Comparison of ENCODE assay signal across 20 cellular contexts in the genomic region with DNA sequence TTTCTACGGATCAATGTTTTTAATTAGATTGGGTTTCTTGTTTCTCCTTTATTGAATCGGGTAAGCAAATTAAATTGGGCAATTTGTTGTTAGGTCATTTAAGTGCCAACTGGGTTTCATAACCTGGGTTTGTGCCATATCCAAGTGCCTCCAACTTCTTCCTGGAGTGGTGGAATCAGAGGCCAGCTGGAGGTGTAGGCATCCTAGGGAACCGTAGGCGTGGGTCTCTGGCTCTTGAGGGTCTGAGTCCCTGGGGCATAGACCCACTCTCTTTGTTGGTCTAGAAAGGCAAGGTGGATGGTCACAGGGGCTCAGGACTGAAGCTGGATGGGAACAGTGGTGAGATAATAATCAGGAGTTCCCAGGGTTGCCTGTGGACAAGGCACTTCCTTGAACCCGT. TPM values are rescaled to one million over a fixed set of nuclear protein-coding genes. Genes with fewer than 3 reads are reported as not detected.
DNase-seq lines count a peak whose midpoint lies in the region; ATAC-seq, FAIRE-seq and TF ChIP-seq lines count a peak whose summit lies in the region.
"Had no signal": no experiment of that assay in that cellular context is flagged by ENCODE, and none has a peak within 500 bp of the region (broad histone marks: within the 10 kb centered on the region; RNA-seq: fewer than 3 reads in every experiment).

No MANE protein-coding gene starts in this region.

- H3K27ac Mint-ChIP-seq in chondrocyte (ENCODE audit: unreplicated experiment) = no peak overlapping the region
- H3K27ac Mint-ChIP-seq: CD14-positive monocyte; CD4-positive, alpha-beta memory T cell had no signal

- in situ Hi-C loops in HepG2 (cut with HindIII; ENCODE audit: extremely low pct_ligation_motif_present, low pct_unique_long_range_greater_than_20kb) = no loop called here

- CTCF ChIA-PET in HepG2 (lab: Yijun Ruan, JAX; ENCODE audit: low intra/inter-chr PET ratio, low total read pairs) = interaction anchor here (1.4 to 1.9 kb wide), 2 partner anchors 880 to 883 kb away, joined by 4 to 11 read pairs; no protein-coding TSS in a partner anchor

- 32% methylated on average over 5 of the region's 5 CpGs for WGBS in right lobe of liver (ENCODE audit: insufficient coverage, low coverage, low lambda C conversion rate, missing lambda C conversion rate)
- 0% methylated on average over 3 of the region's 5 CpGs for WGBS in HepG2 (ENCODE audit: low lambda C conversion rate)

- H3K36me3 ChIP-seq in right lobe of liver (no peaks in the 10 kb centered on the region), HepG2 (replicated peaks in 1 of 2; ENCODE audit: control insufficient read depth in 1 of 2, insufficient read depth in 2 of 2, low read length in 2 of 2) (no peaks in the 10 kb centered on the region)
- H3K36me3 ChIP-seq: BLaER1, HAP-1 had no signal

- no peak for TF ChIP-seq CTCF in right lobe of liver (IDR thresholded peaks at IDR 0.05)
- no peak for TF ChIP-seq CTCF in HepG2 (CRISPR knock-in tag; IDR thresholded peaks at IDR 0.05)
- TF ChIP-seq CTCF in chondrocyte (IDR thresholded peaks at IDR 0.05) = no peak

- no peaks in the 10 kb centered on the region for H3K36me3 Mint-ChIP-seq in chondrocyte (ENCODE audit: low read depth)
- H3K36me3 Mint-ChIP-seq: CD14-positive monocyte; CD4-positive, alpha-beta memory T cell had no signal

- peaks cover 0 to 5% (median 0%) of the 10 kb centered on the region in 4 donors for H3K4me1 ChIP-seq in right lobe of liver
- no peaks in the 10 kb centered on the region for H3K4me1 ChIP-seq in HepG2 (ENCODE audit: insufficient read depth, low read length)
- H3K4me1 ChIP-seq: BLaER1, HAP-1 had no signal

- no peak for TF ChIP-seq EP300 in HepG2 (IDR thresholded peaks at IDR 0.05; ENCODE audit: low read depth in 2 of 2, low read length in 2 of 2)
- no peak for TF ChIP-seq EP300 in HepG2 (CRISPR knock-in tag; IDR thresholded peaks at IDR 0.05; ENCODE audit: borderline replicate concordance)

- DNase-seq in DMS79 treated with DMSO at 0.1 percent for 48 hours (lab: John Stamatoyannopoulos, UW) = peak; percentile 4
- DNase-seq in DMS79 (lab: John Stamatoyannopoulos, UW) = no peak
- no peak for DNase-seq in right lobe of liver
- no peak for DNase-seq in HepG2 (ENCODE audit: low spot score)
- DNase-seq in left lobe of liver (ENCODE audit: low spot score) = peak; percentile 42
- DNase-seq in chondrocyte (ENCODE audit: low spot score) = no peak
- no peak for DNase-seq in NCI-H526 treated with DMSO at 0.1 percent for 48 hours (lab: John Stamatoyannopoulos, UW)
- DNase-seq: CD4-positive, alpha-beta memory T cell; DND-41 had no signal

- intact Hi-C loops in right lobe of liver (cut with DNase I) (loop anchor here (10.0 kb wide), 1 partner anchor 882 kb away; a partner anchor contains a TSS), HepG2 (cut with micrococcal nuclease; ENCODE audit: unreplicated experiment) (loop anchor here (1.0 kb wide), 1 partner anchor 883 kb away; no protein-coding TSS in a partner anchor)

- no peaks in the 10 kb centered on the region for H3K9me3 ChIP-seq in right lobe of liver
- H3K9me3 ChIP-seq in HepG2 (ENCODE audit: low read length) = no peaks in the 10 kb centered on the region
- H3K9me3 ChIP-seq: A549, BLaER1, HAP-1 had no signal

- POLR2A ChIA-PET in HepG2 (lab: Yijun Ruan, JAX) = no interaction called here

- no peak overlapping the region for H3K27ac ChIP-seq in right lobe of liver
- H3K27ac ChIP-seq in HepG2 (ENCODE audit: extremely low read length, insufficient read depth, low read length) = no peak overlapping the region
- H3K27ac ChIP-seq: 22Rv1, BLaER1 had no signal

- H3K27me3 ChIP-seq in right lobe of liver = peaks cover 0 to 14% of the 10 kb centered on the region in 2 donors
- no peaks in the 10 kb centered on the region for H3K27me3 ChIP-seq in HepG2 (ENCODE audit: control insufficient read depth in 1 of 2, insufficient read depth in 2 of 2, low read length in 2 of 2)

- no peaks in the 10 kb centered on the region for H3K79me2 ChIP-seq in HepG2 (ENCODE audit: insufficient read depth, low read length)

- TF ChIP-seq RAD21 in HepG2 (CRISPR knock-in tag; IDR thresholded peaks at IDR 0.05) = no peak

- H3K27me3 Mint-ChIP-seq in chondrocyte (ENCODE audit: low read depth) = peaks cover 2% of the 10 kb centered on the region

- no peaks in the 10 kb centered on the region for H4K20me1 ChIP-seq in HepG2 (ENCODE audit: insufficient read depth, low read length)

- no peak overlapping the region for H3K4me2 ChIP-seq in HepG2 (ENCODE audit: low read depth, low read length)
- H3K4me2 ChIP-seq: BLaER1 had no signal

- peak in 3 of 4 donors; percentile 44 to 55 (median 45) for ATAC-seq in right lobe of liver
- no peak for ATAC-seq in HepG2
- ATAC-seq in left lobe of liver = peak; percentile 42
- ATAC-seq in GM21825 (IDR thresholded peaks at IDR 0.05; ENCODE audit: unreplicated experiment) = no peak

- no peaks in the 10 kb centered on the region for H3K4me1 Mint-ChIP-seq in chondrocyte (ENCODE audit: low read depth)
- H3K4me1 Mint-ChIP-seq: CD14-positive monocyte; CD4-positive, alpha-beta memory T cell had no signal

- no peak for FAIRE-seq in HepG2 (lab: Jason Lieb, UNC)
- FAIRE-seq: A549, GM12878 had no signal

- BruUV-seq in HepG2 (replicated peaks; lab: Mats Ljungman, UMichigan) = no TSS peak

- no peak for TF ChIP-seq POLR2A in right lobe of liver (IDR thresholded peaks at IDR 0.05)
- TF ChIP-seq POLR2A in HepG2 (IDR thresholded peaks at IDR 0.05; ENCODE audit: insufficient read depth in 1 of 2, low read depth in 2 of 2, low read length in 2 of 2) = no peak

- H2AFZ ChIP-seq in HepG2 (ENCODE audit: low read length) = no peak overlapping the region

- no peak overlapping the region for H3K4me3 Mint-ChIP-seq in chondrocyte (ENCODE audit: unreplicated experiment)
- H3K4me3 Mint-ChIP-seq: CD14-positive monocyte; CD4-positive, alpha-beta memory T cell had no signal

- no peak overlapping the region for H3K9ac ChIP-seq in HepG2 (ENCODE audit: insufficient read depth, low read depth, low read length)
- H3K9ac ChIP-seq: BLaER1 had no signal

- H3K4me3 ChIP-seq in right lobe of liver (no peak overlapping the region), HepG2 (replicated peaks in 1 of 3; ENCODE audit: insufficient read depth in 1 of 3, low read depth in 2 of 3, low read length in 3 of 3) (no peak overlapping the region)
- H3K4me3 ChIP-seq: A549, BLaER1, GM12878, HAP-1 had no signal

- peaks cover 18% of the 10 kb centered on the region for H3K9me3 Mint-ChIP-seq in chondrocyte (ENCODE audit: low read depth)
- H3K9me3 Mint-ChIP-seq: CD4-positive, alpha-beta memory T cell had no signal

RNA-seq across cellular contexts. Expression of a gene that starts 18.3 kb away (rescaled TPM):
- total RNA-seq in right lobe of liver = not detected
- not detected in 2 replicates for total RNA-seq in HepG2 (2016; rRNA removed; fragmentation: Illumina TruSeq; extraction: Trizol)
- total RNA-seq in HepG2 (2016; cell fraction: cytosol; rRNA removed; fragmentation: Illumina TruSeq; extraction: Trizol; ENCODE audit: low read depth) = not detected in 2 replicates
- total RNA-seq in HepG2 (2016; cell fraction: insoluble cytoplasmic fraction; rRNA removed; fragmentation: Illumina TruSeq; extraction: Trizol) = not detected in 2 replicates
- total RNA-seq in HepG2 (2016; cell fraction: membrane; rRNA removed; fragmentation: Illumina TruSeq; extraction: Trizol) = not detected in 2 replicates
- not detected in 2 replicates for total RNA-seq in HepG2 (2016; cell fraction: nucleus; rRNA removed; fragmentation: Illumina TruSeq; extraction: Trizol)
- not detected in 2 replicates for polyA plus RNA-seq in HepG2 (2011; rRNA removed)
- not detected in 2 replicates for polyA plus RNA-seq in HepG2 (2011; cell fraction: cytosol; rRNA removed)
- not detected in 2 replicates for polyA plus RNA-seq in HepG2 (2011; cell fraction: nucleus; rRNA removed)
- polyA plus RNA-seq in HepG2 (2012) = not detected in 2 replicates
- not detected in 2 replicates for polyA plus RNA-seq in HepG2 (2016; cell fraction: cytosol; fragmentation: Illumina TruSeq; extraction: Trizol; ENCODE audit: low read depth)
- not detected in 2 replicates for polyA plus RNA-seq in HepG2 (2016; cell fraction: insoluble cytoplasmic fraction; fragmentation: Illumina TruSeq; extraction: Trizol; ENCODE audit: low read depth)
- not detected in 2 replicates for polyA plus RNA-seq in HepG2 (2016; cell fraction: membrane; fragmentation: Illumina TruSeq; extraction: Trizol; ENCODE audit: low read depth)
- not detected in 2 replicates for polyA plus RNA-seq in HepG2 (2016; cell fraction: nucleus; fragmentation: Illumina TruSeq; extraction: Trizol; ENCODE audit: insufficient read depth, low read depth)
- polyA minus RNA-seq in HepG2 (2011; rRNA and poly(A)+ RNA removed; ENCODE audit: low replicate concordance) = not detected in 2 replicates
- not detected in 2 replicates for polyA minus RNA-seq in HepG2 (2011; cell fraction: cytosol; rRNA and poly(A)+ RNA removed)
- not detected in 2 replicates for polyA minus RNA-seq in HepG2 (2011; cell fraction: nucleus; rRNA and poly(A)+ RNA removed)
- not detected for total RNA-seq in left lobe of liver
- total RNA-seq in chondrocyte = not detected in 3 replicates
- total RNA-seq: CD4-positive, alpha-beta memory T cell; G401; GM12878; H4; HT-29; IMR-90 had no signal
- polyA plus RNA-seq: A549; CD14-positive monocyte; CD4-positive, alpha-beta memory T cell; GM12878; IMR-90 had no signal

RNA-seq across cellular contexts. Expression of a gene that starts 37.0 kb away (rescaled TPM):
- total RNA-seq in right lobe of liver = not detected
- total RNA-seq in HepG2 (2016; rRNA removed; fragmentation: Illumina TruSeq; extraction: Trizol) = not detected in 2 replicates
- total RNA-seq in HepG2 (2016; cell fraction: cytosol; rRNA removed; fragmentation: Illumina TruSeq; extraction: Trizol; ENCODE audit: low read depth) = not detected in 2 replicates
- not detected in 2 replicates for total RNA-seq in HepG2 (2016; cell fraction: insoluble cytoplasmic fraction; rRNA removed; fragmentation: Illumina TruSeq; extraction: Trizol)
- total RNA-seq in HepG2 (2016; cell fraction: membrane; rRNA removed; fragmentation: Illumina TruSeq; extraction: Trizol) = not detected in 2 replicates
- total RNA-seq in HepG2 (2016; cell fraction: nucleus; rRNA removed; fragmentation: Illumina TruSeq; extraction: Trizol) = not detected in 2 replicates
- polyA plus RNA-seq in HepG2 (2011; rRNA removed) = not detected in 2 replicates
- not detected in 2 replicates for polyA plus RNA-seq in HepG2 (2011; cell fraction: cytosol; rRNA removed)
- not detected in 2 replicates for polyA plus RNA-seq in HepG2 (2011; cell fraction: nucleus; rRNA removed)
- not detected in 2 replicates for polyA plus RNA-seq in HepG2 (2012)
- polyA plus RNA-seq in HepG2 (2016; cell fraction: cytosol; fragmentation: Illumina TruSeq; extraction: Trizol; ENCODE audit: low read depth) = not detected in 2 replicates
- polyA plus RNA-seq in HepG2 (2016; cell fraction: insoluble cytoplasmic fraction; fragmentation: Illumina TruSeq; extraction: Trizol; ENCODE audit: low read depth) = not detected in 2 replicates
- polyA plus RNA-seq in HepG2 (2016; cell fraction: membrane; fragmentation: Illumina TruSeq; extraction: Trizol; ENCODE audit: low read depth) = not detected in 2 replicates
- not detected in 2 replicates for polyA plus RNA-seq in HepG2 (2016; cell fraction: nucleus; fragmentation: Illumina TruSeq; extraction: Trizol; ENCODE audit: insufficient read depth, low read depth)
- polyA minus RNA-seq in HepG2 (2011; rRNA and poly(A)+ RNA removed; ENCODE audit: low replicate concordance) = not detected in 2 replicates
- not detected in 2 replicates for polyA minus RNA-seq in HepG2 (2011; cell fraction: cytosol; rRNA and poly(A)+ RNA removed)
- not detected in 2 replicates for polyA minus RNA-seq in HepG2 (2011; cell fraction: nucleus; rRNA and poly(A)+ RNA removed)
- not detected for total RNA-seq in left lobe of liver
- not detected in 3 replicates for total RNA-seq in chondrocyte
- total RNA-seq: CD4-positive, alpha-beta memory T cell; G401; GM12878; H4; HT-29; IMR-90 had no signal
- polyA plus RNA-seq: A549; CD14-positive monocyte; CD4-positive, alpha-beta memory T cell; IMR-90 had no signal

RNA-seq across cellular contexts. Expression of a gene that starts 57.6 kb away (rescaled TPM):
- total RNA-seq in right lobe of liver (under 1 TPM in 3 of 6 experiments, not detected in 3; 0.02 to 0.30 (median 0.07) TPM), HepG2 (2016; rRNA removed; fragmentation: Illumina TruSeq; extraction: Trizol) (not detected in 2 replicates), left lobe of liver (0.38 TPM), chondrocyte (not detected in 3 replicates)
- total RNA-seq in HepG2 (2016; cell fraction: cytosol; rRNA removed; fragmentation: Illumina TruSeq; extraction: Trizol; ENCODE audit: low read depth) = not detected in 2 replicates
- total RNA-seq in HepG2 (2016; cell fraction: insoluble cytoplasmic fraction; rRNA removed; fragmentation: Illumina TruSeq; extraction: Trizol) = not detected in 2 replicates
- total RNA-seq in HepG2 (2016; cell fraction: membrane; rRNA removed; fragmentation: Illumina TruSeq; extraction: Trizol) = not detected in 2 replicates
- not detected in 2 replicates for total RNA-seq in HepG2 (2016; cell fraction: nucleus; rRNA removed; fragmentation: Illumina TruSeq; extraction: Trizol)
- not detected in 2 replicates for polyA plus RNA-seq in HepG2 (2011; rRNA removed)
- not detected in 2 replicates for polyA plus RNA-seq in HepG2 (2011; cell fraction: cytosol; rRNA removed)
- not detected in 2 replicates for polyA plus RNA-seq in HepG2 (2011; cell fraction: nucleus; rRNA removed)
- polyA plus RNA-seq in HepG2 (2012) = not detected in 2 replicates
- not detected in 2 replicates for polyA plus RNA-seq in HepG2 (2016; cell fraction: cytosol; fragmentation: Illumina TruSeq; extraction: Trizol; ENCODE audit: low read depth)
- not detected in 2 replicates for polyA plus RNA-seq in HepG2 (2016; cell fraction: insoluble cytoplasmic fraction; fragmentation: Illumina TruSeq; extraction: Trizol; ENCODE audit: low read depth)
- not detected in 2 replicates for polyA plus RNA-seq in HepG2 (2016; cell fraction: membrane; fragmentation: Illumina TruSeq; extraction: Trizol; ENCODE audit: low read depth)
- polyA plus RNA-seq in HepG2 (2016; cell fraction: nucleus; fragmentation: Illumina TruSeq; extraction: Trizol; ENCODE audit: insufficient read depth, low read depth) = not detected in 2 replicates
- not detected in 2 replicates for polyA minus RNA-seq in HepG2 (2011; rRNA and poly(A)+ RNA removed; ENCODE audit: low replicate concordance)
- polyA minus RNA-seq in HepG2 (2011; cell fraction: cytosol; rRNA and poly(A)+ RNA removed) = not detected in 2 replicates
- not detected in 2 replicates for polyA minus RNA-seq in HepG2 (2011; cell fraction: nucleus; rRNA and poly(A)+ RNA removed)
- total RNA-seq: CD4-positive, alpha-beta memory T cell; G401; GM12878; H4; HT-29; IMR-90 had no signal
- polyA plus RNA-seq: A549; CD14-positive monocyte; CD4-positive, alpha-beta memory T cell; IMR-90 had no signal

Comparison
In these comparisons a context has a peak if more than half of its experiments do, and no peak if none do; other contexts are left out.
1. DNase-seq: peak in DMS79 treated with DMSO at 0.1 percent for 48 hours (single experiment) and left lobe of liver (single experiment); none in DMS79 (single experiment), right lobe of liver (0 of 3), HepG2 (single experiment), chondrocyte (single experiment) and NCI-H526 treated with DMSO at 0.1 percent for 48 hours (single experiment).
2. ATAC-seq: peak in right lobe of liver (3 of 4) and left lobe of liver (single experiment); none in HepG2 (single experiment) and GM21825 (single experiment).